1 cellular context compared by ENCODE assay signal in the genomic region with DNA sequence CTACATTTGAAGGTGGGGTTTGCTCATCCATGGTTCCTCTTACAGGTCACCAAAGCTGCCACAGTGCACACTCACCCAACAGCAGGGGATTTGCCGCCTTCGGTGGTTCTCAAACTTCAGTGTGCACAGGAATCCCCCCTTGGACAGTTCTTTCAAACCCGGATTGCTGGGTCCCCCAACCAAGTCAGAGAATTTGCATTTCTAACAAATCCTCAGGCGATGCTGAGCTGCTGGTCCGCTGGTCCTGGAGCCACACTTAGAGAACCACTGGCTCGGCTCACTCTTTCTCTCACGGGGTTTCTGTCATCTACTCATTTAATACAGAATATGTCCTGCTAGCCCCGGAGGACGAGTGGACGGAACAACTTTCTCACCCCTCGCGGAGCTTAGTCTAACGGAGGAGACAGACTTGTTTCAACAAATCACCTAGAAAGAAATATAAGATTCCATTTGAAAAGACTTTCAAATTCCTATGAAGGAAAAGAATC.
TF ChIP-seq lines count a peak whose summit lies in the region.

No MANE protein-coding gene starts in this region.

TF ChIP-seq in GM23338, 12 proteins besides CTCF, POLR2A, EP300 and RAD21 (continued from another document):
- TF ChIP-seq, protein P1, sequence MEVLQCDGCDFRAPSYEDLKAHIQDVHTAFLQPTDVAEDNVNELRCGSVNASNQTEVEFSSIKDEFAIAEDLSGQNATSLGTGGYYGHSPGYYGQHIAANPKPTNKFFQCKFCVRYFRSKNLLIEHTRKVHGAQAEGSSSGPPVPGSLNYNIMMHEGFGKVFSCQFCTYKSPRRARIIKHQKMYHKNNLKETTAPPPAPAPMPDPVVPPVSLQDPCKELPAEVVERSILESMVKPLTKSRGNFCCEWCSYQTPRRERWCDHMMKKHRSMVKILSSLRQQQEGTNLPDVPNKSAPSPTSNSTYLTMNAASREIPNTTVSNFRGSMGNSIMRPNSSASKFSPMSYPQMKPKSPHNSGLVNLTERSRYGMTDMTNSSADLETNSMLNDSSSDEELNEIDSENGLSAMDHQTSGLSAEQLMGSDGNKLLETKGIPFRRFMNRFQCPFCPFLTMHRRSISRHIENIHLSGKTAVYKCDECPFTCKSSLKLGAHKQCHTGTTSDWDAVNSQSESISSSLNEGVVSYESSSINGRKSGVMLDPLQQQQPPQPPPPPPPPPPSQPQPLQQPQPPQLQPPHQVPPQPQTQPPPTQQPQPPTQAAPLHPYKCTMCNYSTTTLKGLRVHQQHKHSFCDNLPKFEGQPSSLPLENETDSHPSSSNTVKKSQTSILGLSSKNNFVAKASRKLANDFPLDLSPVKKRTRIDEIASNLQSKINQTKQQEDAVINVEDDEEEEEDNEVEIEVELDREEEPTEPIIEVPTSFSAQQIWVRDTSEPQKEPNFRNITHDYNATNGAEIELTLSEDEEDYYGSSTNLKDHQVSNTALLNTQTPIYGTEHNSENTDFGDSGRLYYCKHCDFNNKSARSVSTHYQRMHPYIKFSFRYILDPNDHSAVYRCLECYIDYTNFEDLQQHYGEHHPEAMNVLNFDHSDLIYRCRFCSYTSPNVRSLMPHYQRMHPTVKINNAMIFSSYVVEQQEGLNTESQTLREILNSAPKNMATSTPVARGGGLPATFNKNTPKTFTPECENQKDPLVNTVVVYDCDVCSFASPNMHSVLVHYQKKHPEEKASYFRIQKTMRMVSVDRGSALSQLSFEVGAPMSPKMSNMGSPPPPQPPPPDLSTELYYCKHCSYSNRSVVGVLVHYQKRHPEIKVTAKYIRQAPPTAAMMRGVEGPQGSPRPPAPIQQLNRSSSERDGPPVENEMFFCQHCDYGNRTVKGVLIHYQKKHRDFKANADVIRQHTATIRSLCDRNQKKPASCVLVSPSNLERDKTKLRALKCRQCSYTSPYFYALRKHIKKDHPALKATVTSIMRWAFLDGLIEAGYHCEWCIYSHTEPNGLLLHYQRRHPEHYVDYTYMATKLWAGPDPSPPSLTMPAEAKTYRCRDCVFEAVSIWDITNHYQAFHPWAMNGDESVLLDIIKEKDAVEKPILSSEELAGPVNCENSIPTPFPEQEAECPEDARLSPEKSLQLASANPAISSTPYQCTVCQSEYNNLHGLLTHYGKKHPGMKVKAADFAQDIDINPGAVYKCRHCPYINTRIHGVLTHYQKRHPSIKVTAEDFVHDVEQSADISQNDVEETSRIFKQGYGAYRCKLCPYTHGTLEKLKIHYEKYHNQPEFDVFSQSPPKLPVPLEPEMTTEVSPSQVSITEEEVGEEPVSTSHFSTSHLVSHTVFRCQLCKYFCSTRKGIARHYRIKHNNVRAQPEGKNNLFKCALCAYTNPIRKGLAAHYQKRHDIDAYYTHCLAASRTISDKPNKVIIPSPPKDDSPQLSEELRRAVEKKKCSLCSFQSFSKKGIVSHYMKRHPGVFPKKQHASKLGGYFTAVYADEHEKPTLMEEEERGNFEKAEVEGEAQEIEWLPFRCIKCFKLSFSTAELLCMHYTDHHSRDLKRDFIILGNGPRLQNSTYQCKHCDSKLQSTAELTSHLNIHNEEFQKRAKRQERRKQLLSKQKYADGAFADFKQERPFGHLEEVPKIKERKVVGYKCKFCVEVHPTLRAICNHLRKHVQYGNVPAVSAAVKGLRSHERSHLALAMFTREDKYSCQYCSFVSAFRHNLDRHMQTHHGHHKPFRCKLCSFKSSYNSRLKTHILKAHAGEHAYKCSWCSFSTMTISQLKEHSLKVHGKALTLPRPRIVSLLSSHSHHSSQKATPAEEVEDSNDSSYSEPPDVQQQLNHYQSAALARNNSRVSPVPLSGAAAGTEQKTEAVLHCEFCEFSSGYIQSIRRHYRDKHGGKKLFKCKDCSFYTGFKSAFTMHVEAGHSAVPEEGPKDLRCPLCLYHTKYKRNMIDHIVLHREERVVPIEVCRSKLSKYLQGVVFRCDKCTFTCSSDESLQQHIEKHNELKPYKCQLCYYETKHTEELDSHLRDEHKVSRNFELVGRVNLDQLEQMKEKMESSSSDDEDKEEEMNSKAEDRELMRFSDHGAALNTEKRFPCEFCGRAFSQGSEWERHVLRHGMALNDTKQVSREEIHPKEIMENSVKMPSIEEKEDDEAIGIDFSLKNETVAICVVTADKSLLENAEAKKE (CRISPR knock-in tag; IDR thresholded peaks at IDR 0.05): no peak
- TF ChIP-seq, protein P2, sequence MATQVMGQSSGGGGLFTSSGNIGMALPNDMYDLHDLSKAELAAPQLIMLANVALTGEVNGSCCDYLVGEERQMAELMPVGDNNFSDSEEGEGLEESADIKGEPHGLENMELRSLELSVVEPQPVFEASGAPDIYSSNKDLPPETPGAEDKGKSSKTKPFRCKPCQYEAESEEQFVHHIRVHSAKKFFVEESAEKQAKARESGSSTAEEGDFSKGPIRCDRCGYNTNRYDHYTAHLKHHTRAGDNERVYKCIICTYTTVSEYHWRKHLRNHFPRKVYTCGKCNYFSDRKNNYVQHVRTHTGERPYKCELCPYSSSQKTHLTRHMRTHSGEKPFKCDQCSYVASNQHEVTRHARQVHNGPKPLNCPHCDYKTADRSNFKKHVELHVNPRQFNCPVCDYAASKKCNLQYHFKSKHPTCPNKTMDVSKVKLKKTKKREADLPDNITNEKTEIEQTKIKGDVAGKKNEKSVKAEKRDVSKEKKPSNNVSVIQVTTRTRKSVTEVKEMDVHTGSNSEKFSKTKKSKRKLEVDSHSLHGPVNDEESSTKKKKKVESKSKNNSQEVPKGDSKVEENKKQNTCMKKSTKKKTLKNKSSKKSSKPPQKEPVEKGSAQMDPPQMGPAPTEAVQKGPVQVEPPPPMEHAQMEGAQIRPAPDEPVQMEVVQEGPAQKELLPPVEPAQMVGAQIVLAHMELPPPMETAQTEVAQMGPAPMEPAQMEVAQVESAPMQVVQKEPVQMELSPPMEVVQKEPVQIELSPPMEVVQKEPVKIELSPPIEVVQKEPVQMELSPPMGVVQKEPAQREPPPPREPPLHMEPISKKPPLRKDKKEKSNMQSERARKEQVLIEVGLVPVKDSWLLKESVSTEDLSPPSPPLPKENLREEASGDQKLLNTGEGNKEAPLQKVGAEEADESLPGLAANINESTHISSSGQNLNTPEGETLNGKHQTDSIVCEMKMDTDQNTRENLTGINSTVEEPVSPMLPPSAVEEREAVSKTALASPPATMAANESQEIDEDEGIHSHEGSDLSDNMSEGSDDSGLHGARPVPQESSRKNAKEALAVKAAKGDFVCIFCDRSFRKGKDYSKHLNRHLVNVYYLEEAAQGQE (IDR thresholded peaks at IDR 0.05; ENCODE audit: unreplicated experiment): no peak
- no peak for TF ChIP-seq JUNB (IDR thresholded peaks at IDR 0.05; ENCODE audit: unreplicated experiment)
- no peak for TF ChIP-seq CREB1 (CRISPR knock-in tag; IDR thresholded peaks at IDR 0.05; ENCODE audit: low read depth)
- no peak for TF ChIP-seq STAT1 (IDR thresholded peaks at IDR 0.05; ENCODE audit: unreplicated experiment)
- TF ChIP-seq ZNF331 (CRISPR knock-in tag; IDR thresholded peaks at IDR 0.05; ENCODE audit: low read depth): no peak
